23 cellular contexts compared by ENCODE assay signal in genomic region chr1:116313776-116314175, GRCh38. TPM values are rescaled to one million over a fixed set of nuclear protein-coding genes. Genes with fewer than 3 reads are reported as not detected.
DNase-seq lines count a peak whose midpoint lies in the region; ATAC-seq, FAIRE-seq and TF ChIP-seq lines count a peak whose summit lies in the region.
"Had no signal": no experiment of that assay in that cellular context is flagged by ENCODE, and none has a peak within 500 bp of the region (broad histone marks: within the 10 kb centered on the region; RNA-seq: fewer than 3 reads in every experiment).

No MANE protein-coding gene starts in this region.

- DNase-seq in body of pancreas, result no peak
- DNase-seq in kidney, result no peak
- no peak for DNase-seq in head of caudate nucleus
- DNase-seq in MV-4-11 (lab: John Stamatoyannopoulos, UW), result no peak
- DNase-seq in T-helper 2 cell treated with Interferon-gamma antibody and Interleukin-4, amounts not matched to agents 5 μg/mL and 100 μg/mL, for 36 hours (ENCODE audit: low spot score), result no peak
- DNase-seq: CD4-positive, CD25-positive, alpha-beta regulatory T cell; CD8-positive, alpha-beta T cell; DMS 273 treated with DMSO at 0.1 percent for 48 hours; DMS79; EL; GF-D8; H9 had no signal

- TF ChIP-seq CTCF in body of pancreas (IDR thresholded peaks at IDR 0.05), result no peak
- no peak for TF ChIP-seq CTCF in kidney (IDR thresholded peaks at IDR 0.05; ENCODE audit: borderline replicate concordance, extremely low read depth, insufficient read depth)

- H3K4me1 ChIP-seq in body of pancreas (peaks cover 85% of the 10 kb centered on the region), kidney (ENCODE audit: control insufficient read depth in 1 of 2, insufficient read depth in 1 of 2, low read depth in 1 of 2, low read length in 2 of 2) (peaks cover 12 to 13% of the 10 kb centered on the region in 2 donors)

- H3K4me3 Mint-ChIP-seq in T-helper 2 cell treated with Interferon-gamma antibody and Interleukin-4, amounts not matched to agents 5 μg/mL and 100 μg/mL, for 36 hours, result no peak overlapping the region
- H3K4me3 Mint-ChIP-seq: B cell; CD4-positive, CD25-positive, alpha-beta regulatory T cell; CD8-positive, alpha-beta T cell; GM23338; H9 had no signal

- FAIRE-seq in G401.6 (lab: Jason Lieb, UNC), result peak; percentile 3
- FAIRE-seq in kidney (lab: Jason Lieb, UNC), result peak; percentile 51
- FAIRE-seq: A204.1, D721Med, GM12891, GM18507 had no signal

- H3K9ac ChIP-seq in kidney (ENCODE audit: low read length in 2 of 2), result no peak overlapping the region
- H3K9ac ChIP-seq: BLaER1 had no signal

- H3K9me3 ChIP-seq in body of pancreas (no peaks in the 10 kb centered on the region), kidney (ENCODE audit: control insufficient read depth in 1 of 2, low read length in 2 of 2) (no peaks in the 10 kb centered on the region)
- H3K9me3 ChIP-seq: BLaER1 had no signal

- peaks cover 3% of the 10 kb centered on the region for H3K4me1 Mint-ChIP-seq in T-helper 2 cell treated with Interferon-gamma antibody and Interleukin-4, amounts not matched to agents 5 μg/mL and 100 μg/mL, for 36 hours (ENCODE audit: low read depth)
- H3K4me1 Mint-ChIP-seq: B cell had no signal

- H3K27ac ChIP-seq in body of pancreas, result peak overlapping the region in 3 of 4 donors; percentile 84 to 87 (median 85)
- no peak overlapping the region for H3K27ac ChIP-seq in kidney (ENCODE audit: low read depth in 2 of 2, low read length in 2 of 2)
- H3K27ac ChIP-seq: 22Rv1, BLaER1, C4-2B had no signal

- no peaks in the 10 kb centered on the region for H3K9me3 Mint-ChIP-seq in T-helper 2 cell treated with Interferon-gamma antibody and Interleukin-4, amounts not matched to agents 5 μg/mL and 100 μg/mL, for 36 hours
- H3K9me3 Mint-ChIP-seq: CD4-positive, CD25-positive, alpha-beta regulatory T cell; CD8-positive, alpha-beta T cell; GM23338; H9 had no signal

- no peaks in the 10 kb centered on the region for H3K36me3 Mint-ChIP-seq in T-helper 2 cell treated with Interferon-gamma antibody and Interleukin-4, amounts not matched to agents 5 μg/mL and 100 μg/mL, for 36 hours (ENCODE audit: low read depth)
- H3K36me3 Mint-ChIP-seq: CD4-positive, CD25-positive, alpha-beta regulatory T cell; CD8-positive, alpha-beta T cell had no signal

- no peak overlapping the region for H3K4me3 ChIP-seq in body of pancreas
- no peak overlapping the region for H3K4me3 ChIP-seq in kidney (ENCODE audit: low read length in 2 of 2)
- H3K4me3 ChIP-seq: BLaER1, GM23338 had no signal

- intact Hi-C loops in body of pancreas (cut with DNase I) (no loop called here), kidney (cut with DNase I) (no loop called here), head of caudate nucleus (cut with DNase I) (no loop called here)

- H3K27ac Mint-ChIP-seq in T-helper 2 cell treated with Interferon-gamma antibody and Interleukin-4, amounts not matched to agents 5 μg/mL and 100 μg/mL, for 36 hours, result no peak overlapping the region
- H3K27ac Mint-ChIP-seq: B cell; CD4-positive, CD25-positive, alpha-beta regulatory T cell; CD8-positive, alpha-beta T cell; GM23338; H9 had no signal

- 96 to 100% methylated on average over 2 of the region's 2 CpGs for WGBS in body of pancreas, 2 donors

- peaks cover 2% of the 10 kb centered on the region for H3K27me3 Mint-ChIP-seq in T-helper 2 cell treated with Interferon-gamma antibody and Interleukin-4, amounts not matched to agents 5 μg/mL and 100 μg/mL, for 36 hours (ENCODE audit: low read depth)

- TF ChIP-seq POLR2A in body of pancreas (IDR thresholded peaks at IDR 0.05), result no peak

- no peak for ATAC-seq in body of pancreas
- ATAC-seq: CD8-positive, alpha-beta T cell; GM23338; HCT116 had no signal

- H3K36me3 ChIP-seq in body of pancreas (replicated peaks in 1 of 2; ENCODE audit: insufficient read depth in 1 of 2, low read depth in 2 of 2) (no peaks in the 10 kb centered on the region), kidney (ENCODE audit: control insufficient read depth in 1 of 2, insufficient read depth in 2 of 2, low read length in 2 of 2) (no peaks in the 10 kb centered on the region)
- H3K36me3 ChIP-seq: BLaER1 had no signal

- no peaks in the 10 kb centered on the region for H3K27me3 ChIP-seq in body of pancreas
- H3K27me3 ChIP-seq: BLaER1 had no signal

RNA-seq across cellular contexts. Expression of gene ATP1A1, which starts 59.3 kb away (rescaled TPM):
- 100 to 1,000 TPM; 423 to 593 TPM for total RNA-seq in body of pancreas
- total RNA-seq in kidney, result 2,241 TPM
- 1,218 TPM for polyA plus RNA-seq in kidney (ENCODE audit: insufficient read depth, low read depth, low replicate concordance)

Comparison
In these comparisons a context has a peak if more than half of its experiments do, and no peak if none do; other contexts are left out.
1. H3K27ac ChIP-seq: peak in body of pancreas (3 of 4); none in kidney (0 of 2).